In genomic region chr2:43066546-43067253, GRCh38 we compare ENCODE assay signal across 1 cellular context.
A peak's percentile ranks its signal among the peaks of the same experiment; 100 is the strongest.
TF ChIP-seq lines count a peak whose summit lies in the region.
"Not testable (repeated sequence)": the region's sequence is repeated elsewhere in the genome, so short reads cannot be mapped to it uniquely, and the experiment has no call there.

No MANE protein-coding gene starts in this region.

TF ChIP-seq in HepG2, 621 proteins besides CTCF, POLR2A, EP300 and RAD21 (continued from another document):
- TF ChIP-seq, protein P1, sequence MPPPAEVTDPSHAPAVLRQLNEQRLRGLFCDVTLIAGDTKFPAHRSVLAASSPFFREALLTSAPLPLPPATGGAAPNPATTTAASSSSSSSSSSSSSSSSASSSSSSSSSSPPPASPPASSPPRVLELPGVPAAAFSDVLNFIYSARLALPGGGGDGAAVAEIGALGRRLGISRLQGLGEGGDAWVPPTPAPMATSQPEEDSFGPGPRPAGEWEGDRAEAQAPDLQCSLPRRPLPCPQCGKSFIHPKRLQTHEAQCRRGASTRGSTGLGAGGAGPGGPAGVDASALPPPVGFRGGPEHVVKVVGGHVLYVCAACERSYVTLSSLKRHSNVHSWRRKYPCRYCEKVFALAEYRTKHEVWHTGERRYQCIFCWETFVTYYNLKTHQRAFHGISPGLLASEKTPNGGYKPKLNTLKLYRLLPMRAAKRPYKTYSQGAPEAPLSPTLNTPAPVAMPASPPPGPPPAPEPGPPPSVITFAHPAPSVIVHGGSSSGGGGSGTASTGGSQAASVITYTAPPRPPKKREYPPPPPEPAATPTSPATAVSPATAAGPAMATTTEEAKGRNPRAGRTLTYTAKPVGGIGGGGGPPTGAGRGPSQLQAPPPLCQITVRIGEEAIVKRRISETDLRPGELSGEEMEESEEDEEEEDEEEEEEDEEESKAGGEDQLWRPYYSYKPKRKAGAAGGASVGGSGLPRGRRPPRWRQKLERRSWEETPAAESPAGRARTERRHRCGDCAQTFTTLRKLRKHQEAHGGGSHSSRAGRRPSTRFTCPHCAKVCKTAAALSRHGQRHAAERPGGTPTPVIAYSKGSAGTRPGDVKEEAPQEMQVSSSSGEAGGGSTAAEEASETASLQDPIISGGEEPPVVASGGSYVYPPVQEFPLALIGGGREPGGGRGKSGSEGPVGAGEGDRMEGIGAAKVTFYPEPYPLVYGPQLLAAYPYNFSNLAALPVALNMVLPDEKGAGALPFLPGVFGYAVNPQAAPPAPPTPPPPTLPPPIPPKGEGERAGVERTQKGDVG (CRISPR knock-in tag; IDR thresholded peaks at IDR 0.05; ENCODE audit: borderline replicate concordance) = 0 out of 2 replicates have a peak, but pooled peaks have one; percentile 51
- TF ChIP-seq NCOA1 (CRISPR knock-in tag; IDR thresholded peaks at IDR 0.05) (peak; percentile 31; the same call in 1 of the 2 replicates), LCORL (CRISPR knock-in tag; IDR thresholded peaks at IDR 0.05) (0 out of 2 replicates have a peak, but pooled peaks have one; percentile 27), ARID4A (CRISPR knock-in tag; IDR thresholded peaks at IDR 0.05; ENCODE audit: borderline replicate concordance) (0 out of 2 replicates have a peak, but pooled peaks have one; percentile 20)
- TF ChIP-seq LCORL (IDR thresholded peaks at IDR 0.05) = not testable (repeated sequence)
